ENCODE assay signal across 2 cellular contexts in genomic region chr3:124860599-124860998, GRCh38.
TF ChIP-seq lines count a peak whose summit lies in the region.

No MANE protein-coding gene starts in this region.

TF ChIP-seq in Ishikawa, 13 proteins besides CTCF, POLR2A, EP300 and RAD21:
- peak; percentile 90 for TF ChIP-seq TEAD4 (IDR thresholded peaks at IDR 0.05)
- peak; percentile 43; the same call in 1 of the 2 replicates for TF ChIP-seq MAX (IDR thresholded peaks at IDR 0.05)
- peak; percentile 48; the same call in 1 of the 2 replicates for TF ChIP-seq TCF12 (IDR thresholded peaks at IDR 0.05; ENCODE audit: low read depth)
- TF ChIP-seq NFIC (IDR thresholded peaks at IDR 0.05), result peak; percentile 89
- TF ChIP-seq EGR1 (IDR thresholded peaks at IDR 0.05), result no peak

TF ChIP-seq in H1, 55 proteins besides CTCF, POLR2A, EP300 and RAD21:
- TF ChIP-seq NRF1 (IDR thresholded peaks at IDR 0.05; ENCODE audit: low read depth, low read length) (no peak), SP1 (IDR thresholded peaks at IDR 0.05; ENCODE audit: low read depth, low read length) (no peak), GTF2F1 (IDR thresholded peaks at IDR 0.05; ENCODE audit: borderline replicate concordance, low read depth, low read length) (no peak), NANOG (IDR thresholded peaks at IDR 0.05; ENCODE audit: insufficient read depth, low read depth, low read length, poor library complexity, severe bottlenecking) (no peak), SIX5 (IDR thresholded peaks at IDR 0.05; ENCODE audit: low read depth, low read length) (no peak), CHD7 (IDR thresholded peaks at IDR 0.05; ENCODE audit: insufficient replicate concordance, low read length) (no peak), SIRT6 (IDR thresholded peaks at IDR 0.05; ENCODE audit: low read length) (no peak), SAP30 (IDR thresholded peaks at IDR 0.05; ENCODE audit: insufficient read depth, insufficient replicate concordance, low read length) (no peak), ZNF274 (IDR thresholded peaks at IDR 0.05; ENCODE audit: borderline replicate concordance, extremely low read depth, low read length) (no peak), GABPA (IDR thresholded peaks at IDR 0.05; ENCODE audit: borderline replicate concordance, insufficient read depth, low read length) (no peak), RFX5 (IDR thresholded peaks at IDR 0.05; ENCODE audit: borderline replicate concordance, low read depth, low read length) (no peak), FOSL1 (IDR thresholded peaks at IDR 0.05; ENCODE audit: insufficient read depth, low read depth, low read length) (no peak), SUZ12 (IDR thresholded peaks at IDR 0.05; ENCODE audit: low read length) (no peak)
